ENCODE assay signal across 1 cellular context in the genomic region with DNA sequence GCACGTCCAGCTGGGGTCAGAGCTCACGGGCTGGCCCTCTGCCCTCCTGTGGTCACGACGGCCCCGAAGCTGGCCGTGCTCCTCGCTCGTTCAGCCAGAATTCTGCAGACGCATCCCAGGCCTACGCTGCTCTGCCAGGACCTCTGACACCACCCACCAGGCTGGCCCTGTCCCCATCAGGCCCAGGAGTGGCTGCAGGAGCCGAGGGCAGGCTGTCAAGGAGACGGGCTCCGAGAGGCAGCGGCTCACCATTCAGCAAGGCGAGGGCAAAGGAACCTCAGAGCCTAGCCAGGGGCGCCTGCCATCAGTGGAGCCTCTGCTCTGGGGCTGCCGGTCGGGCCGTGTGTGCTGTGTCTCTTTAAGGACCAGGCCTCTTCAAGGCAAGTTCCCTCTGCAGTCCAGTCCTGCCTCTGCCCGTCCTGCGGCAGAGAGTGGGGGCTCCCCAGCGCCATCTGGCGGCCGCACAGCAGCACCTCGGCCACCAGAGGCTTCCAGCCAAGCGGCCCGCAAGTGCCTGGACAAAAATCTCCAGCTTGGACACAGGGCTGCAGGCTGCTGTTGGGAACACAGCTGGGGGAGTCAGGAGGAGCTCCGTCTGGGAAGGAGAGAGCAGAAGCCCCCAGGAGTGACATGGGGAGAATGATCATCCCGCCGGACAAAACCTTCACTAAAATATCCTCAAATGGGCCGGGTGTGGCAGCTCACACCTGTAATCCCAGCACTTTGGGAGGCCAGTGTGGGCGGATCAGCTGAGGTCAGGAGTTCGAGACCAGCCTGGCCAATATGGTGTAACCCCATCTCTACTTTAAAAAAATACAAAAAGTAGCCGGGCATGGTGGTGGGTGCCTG.
A peak's percentile ranks its signal among the peaks of the same experiment; 100 is the strongest.
TF ChIP-seq lines count a peak whose summit lies in the region.

No MANE protein-coding gene starts in this region.

TF ChIP-seq in K562, 482 proteins besides CTCF, POLR2A, EP300 and RAD21 (continued from another document):
- TF ChIP-seq, protein P1, sequence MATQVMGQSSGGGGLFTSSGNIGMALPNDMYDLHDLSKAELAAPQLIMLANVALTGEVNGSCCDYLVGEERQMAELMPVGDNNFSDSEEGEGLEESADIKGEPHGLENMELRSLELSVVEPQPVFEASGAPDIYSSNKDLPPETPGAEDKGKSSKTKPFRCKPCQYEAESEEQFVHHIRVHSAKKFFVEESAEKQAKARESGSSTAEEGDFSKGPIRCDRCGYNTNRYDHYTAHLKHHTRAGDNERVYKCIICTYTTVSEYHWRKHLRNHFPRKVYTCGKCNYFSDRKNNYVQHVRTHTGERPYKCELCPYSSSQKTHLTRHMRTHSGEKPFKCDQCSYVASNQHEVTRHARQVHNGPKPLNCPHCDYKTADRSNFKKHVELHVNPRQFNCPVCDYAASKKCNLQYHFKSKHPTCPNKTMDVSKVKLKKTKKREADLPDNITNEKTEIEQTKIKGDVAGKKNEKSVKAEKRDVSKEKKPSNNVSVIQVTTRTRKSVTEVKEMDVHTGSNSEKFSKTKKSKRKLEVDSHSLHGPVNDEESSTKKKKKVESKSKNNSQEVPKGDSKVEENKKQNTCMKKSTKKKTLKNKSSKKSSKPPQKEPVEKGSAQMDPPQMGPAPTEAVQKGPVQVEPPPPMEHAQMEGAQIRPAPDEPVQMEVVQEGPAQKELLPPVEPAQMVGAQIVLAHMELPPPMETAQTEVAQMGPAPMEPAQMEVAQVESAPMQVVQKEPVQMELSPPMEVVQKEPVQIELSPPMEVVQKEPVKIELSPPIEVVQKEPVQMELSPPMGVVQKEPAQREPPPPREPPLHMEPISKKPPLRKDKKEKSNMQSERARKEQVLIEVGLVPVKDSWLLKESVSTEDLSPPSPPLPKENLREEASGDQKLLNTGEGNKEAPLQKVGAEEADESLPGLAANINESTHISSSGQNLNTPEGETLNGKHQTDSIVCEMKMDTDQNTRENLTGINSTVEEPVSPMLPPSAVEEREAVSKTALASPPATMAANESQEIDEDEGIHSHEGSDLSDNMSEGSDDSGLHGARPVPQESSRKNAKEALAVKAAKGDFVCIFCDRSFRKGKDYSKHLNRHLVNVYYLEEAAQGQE (CRISPR knock-in tag; IDR thresholded peaks at IDR 0.05; ENCODE audit: low read depth): no peak
- TF ChIP-seq, protein P2, sequence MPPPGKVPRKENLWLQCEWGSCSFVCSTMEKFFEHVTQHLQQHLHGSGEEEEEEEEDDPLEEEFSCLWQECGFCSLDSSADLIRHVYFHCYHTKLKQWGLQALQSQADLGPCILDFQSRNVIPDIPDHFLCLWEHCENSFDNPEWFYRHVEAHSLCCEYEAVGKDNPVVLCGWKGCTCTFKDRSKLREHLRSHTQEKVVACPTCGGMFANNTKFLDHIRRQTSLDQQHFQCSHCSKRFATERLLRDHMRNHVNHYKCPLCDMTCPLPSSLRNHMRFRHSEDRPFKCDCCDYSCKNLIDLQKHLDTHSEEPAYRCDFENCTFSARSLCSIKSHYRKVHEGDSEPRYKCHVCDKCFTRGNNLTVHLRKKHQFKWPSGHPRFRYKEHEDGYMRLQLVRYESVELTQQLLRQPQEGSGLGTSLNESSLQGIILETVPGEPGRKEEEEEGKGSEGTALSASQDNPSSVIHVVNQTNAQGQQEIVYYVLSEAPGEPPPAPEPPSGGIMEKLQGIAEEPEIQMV (tag; conservative IDR thresholded peaks at IDR 0.05; ENCODE audit: low read depth): peak; percentile 96
- no peak for TF ChIP-seq HEY1 (CRISPR knock-in tag; IDR thresholded peaks at IDR 0.05; ENCODE audit: borderline replicate concordance)
- TF ChIP-seq NR4A1 (CRISPR knock-in tag; IDR thresholded peaks at IDR 0.05): no peak
- no peak for TF ChIP-seq NR4A1 (tag; IDR thresholded peaks at IDR 0.05)
- TF ChIP-seq POLR3A (IDR thresholded peaks at IDR 0.05; ENCODE audit: borderline replicate concordance, extremely low read depth, insufficient read depth, insufficient read length): no peak
- TF ChIP-seq ZBTB7A (IDR thresholded peaks at IDR 0.05; ENCODE audit: borderline replicate concordance, control insufficient read depth, low read depth, low read length): no peak
- TF ChIP-seq XRCC5 (IDR thresholded peaks at IDR 0.05; ENCODE audit: low read depth, low read length): peak; percentile 66; the same call in 1 of the 2 replicates
- no peak for TF ChIP-seq ETV5 (CRISPR knock-in tag; IDR thresholded peaks at IDR 0.05; ENCODE audit: low read depth)
- TF ChIP-seq, protein P3, sequence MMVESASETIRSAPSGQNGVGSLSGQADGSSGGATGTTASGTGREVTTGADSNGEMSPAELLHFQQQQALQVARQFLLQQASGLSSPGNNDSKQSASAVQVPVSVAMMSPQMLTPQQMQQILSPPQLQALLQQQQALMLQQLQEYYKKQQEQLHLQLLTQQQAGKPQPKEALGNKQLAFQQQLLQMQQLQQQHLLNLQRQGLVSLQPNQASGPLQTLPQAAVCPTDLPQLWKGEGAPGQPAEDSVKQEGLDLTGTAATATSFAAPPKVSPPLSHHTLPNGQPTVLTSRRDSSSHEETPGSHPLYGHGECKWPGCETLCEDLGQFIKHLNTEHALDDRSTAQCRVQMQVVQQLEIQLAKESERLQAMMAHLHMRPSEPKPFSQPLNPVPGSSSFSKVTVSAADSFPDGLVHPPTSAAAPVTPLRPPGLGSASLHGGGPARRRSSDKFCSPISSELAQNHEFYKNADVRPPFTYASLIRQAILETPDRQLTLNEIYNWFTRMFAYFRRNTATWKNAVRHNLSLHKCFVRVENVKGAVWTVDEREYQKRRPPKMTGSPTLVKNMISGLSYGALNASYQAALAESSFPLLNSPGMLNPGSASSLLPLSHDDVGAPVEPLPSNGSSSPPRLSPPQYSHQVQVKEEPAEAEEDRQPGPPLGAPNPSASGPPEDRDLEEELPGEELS (CRISPR knock-in tag; IDR thresholded peaks at IDR 0.05; ENCODE audit: borderline replicate concordance): no peak
- no peak for TF ChIP-seq ZNF384 (IDR thresholded peaks at IDR 0.05; ENCODE audit: low read depth, low read length)
- TF ChIP-seq BCOR (IDR thresholded peaks at IDR 0.05): no peak
- TF ChIP-seq SAFB (IDR thresholded peaks at IDR 0.05; ENCODE audit: borderline replicate concordance, low read depth, low read length): no peak
- TF ChIP-seq MAZ (CRISPR knock-in tag; conservative IDR thresholded peaks at IDR 0.05 in 1 of 2, IDR thresholded peaks at IDR 0.05 in 1 of 2): peak in 1 of 2 experiments; percentile 37; a peak in 1 of 4 replicates
- TF ChIP-seq NCOA4 (IDR thresholded peaks at IDR 0.05; ENCODE audit: partially characterized antibody): no peak
- no peak for TF ChIP-seq POU5F1 (IDR thresholded peaks at IDR 0.05; ENCODE audit: borderline replicate concordance, low read depth, low read length, partially characterized antibody)
TF ChIP-seq in K562: peak in this region for 13.
